ENCODE assay signal across 14 cellular contexts in the genomic region with DNA sequence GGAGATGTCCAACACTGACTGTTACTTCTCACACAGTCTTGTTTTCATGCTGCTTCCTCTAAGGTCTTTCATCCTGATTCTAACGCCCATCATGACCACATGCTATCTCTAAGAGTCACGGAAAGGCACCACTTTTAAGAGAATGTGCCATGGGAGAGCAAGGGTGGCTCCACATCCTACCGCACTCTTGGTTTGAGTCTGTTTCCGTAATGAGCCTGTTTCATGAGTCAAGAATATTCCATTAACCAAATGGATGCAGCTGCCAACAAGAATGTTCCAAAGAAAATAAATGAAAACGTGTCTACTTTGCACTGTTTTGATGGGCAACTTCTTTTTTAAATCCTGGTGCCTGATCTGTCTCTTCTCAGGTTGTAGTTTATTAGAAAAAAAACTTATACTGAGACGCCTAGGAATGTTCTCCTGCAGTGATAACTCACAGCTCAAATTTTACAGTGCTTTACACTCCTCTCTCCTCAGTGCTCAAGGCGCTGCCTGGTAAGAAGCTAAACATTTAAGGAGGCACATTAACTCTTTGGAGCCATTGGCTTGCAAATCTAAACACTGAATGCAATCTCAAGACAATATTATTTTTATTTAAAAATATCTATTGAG.
DNase-seq lines count a peak whose midpoint lies in the region; ATAC-seq and TF ChIP-seq lines count a peak whose summit lies in the region.
"Had no signal": no experiment of that assay in that cellular context is flagged by ENCODE, and none has a peak within 500 bp of the region (broad histone marks: within the 10 kb centered on the region; RNA-seq: fewer than 3 reads in every experiment).

No MANE protein-coding gene starts in this region.

- no peak overlapping the region for H2AFZ ChIP-seq in smooth muscle cell (ENCODE audit: low read depth)

- H3K4me2 ChIP-seq in smooth muscle cell: peak overlapping the region; percentile 37

- no peaks in the 10 kb centered on the region for H3K79me2 ChIP-seq in smooth muscle cell (ENCODE audit: low read depth)

- 33% methylated on average over 7 of the region's 7 CpGs for WGBS in smooth muscle cell (ENCODE audit: low lambda C conversion rate)

- peak; percentile 34 for DNase-seq in Daoy (ENCODE audit: low read depth)
- DNase-seq in astrocyte of the cerebellum (ENCODE audit: low read depth): peak; percentile 39
- DNase-seq in fibroblast of the aortic adventitia (ENCODE audit: low read depth): peak; percentile 40
- DNase-seq in smooth muscle cell (lab: John Stamatoyannopoulos, UW; ENCODE audit: unreplicated experiment): no peak
- DNase-seq in SKM-1 treated with dmso at 0.1 percent for 144 hours (lab: John Stamatoyannopoulos, UW; ENCODE audit: unreplicated experiment): no peak
- DNase-seq: COR-L47, EL, MM.1S, NCI-H1092 treated with DMSO at 0.1 percent for 48 hours, NCI-H2227 treated with DMSO at 0.1 percent for 48 hours, NCI-H524 had no signal

- no peaks in the 10 kb centered on the region for H3K9me3 ChIP-seq in smooth muscle cell (replicated peaks; ENCODE audit: low read depth)

- H3K27ac ChIP-seq in smooth muscle cell (ENCODE audit: low read depth): peak overlapping the region; percentile 68

- H3K4me3 ChIP-seq in astrocyte of the cerebellum (ENCODE audit: low read depth, low read length) (no peak overlapping the region), fibroblast of the aortic adventitia (ENCODE audit: low read depth, low read length) (no peak overlapping the region), smooth muscle cell (no peak overlapping the region)

- no peaks in the 10 kb centered on the region for H3K4me1 ChIP-seq in smooth muscle cell (ENCODE audit: low read depth)

- peaks cover 5% of the 10 kb centered on the region for H3F3A ChIP-seq in smooth muscle cell (ENCODE audit: low read depth)

- TF ChIP-seq CTCF in astrocyte of the cerebellum (IDR thresholded peaks at IDR 0.05; ENCODE audit: low read depth, low read length, missing control alignments) (no peak), fibroblast of the aortic adventitia (IDR thresholded peaks at IDR 0.05; ENCODE audit: insufficient read depth, low read length) (no peak), smooth muscle cell (IDR thresholded peaks at IDR 0.05; ENCODE audit: borderline replicate concordance, insufficient read depth, poor library complexity, severe bottlenecking) (no peak)

- H4K20me1 ChIP-seq in smooth muscle cell (ENCODE audit: low read depth): no peaks in the 10 kb centered on the region

- ATAC-seq in HG03432 (IDR thresholded peaks at IDR 0.05; ENCODE audit: unreplicated experiment): no peak
- no peak for ATAC-seq in GM19023 (IDR thresholded peaks at IDR 0.05; ENCODE audit: unreplicated experiment)
- ATAC-seq in GM21825 (IDR thresholded peaks at IDR 0.05; ENCODE audit: unreplicated experiment): no peak

- no peaks in the 10 kb centered on the region for H3K36me3 ChIP-seq in smooth muscle cell (ENCODE audit: low read depth)

- no peak overlapping the region for H3K9ac ChIP-seq in smooth muscle cell (ENCODE audit: low read depth)

- H3K27me3 ChIP-seq in smooth muscle cell (ENCODE audit: low read depth): no peaks in the 10 kb centered on the region

- in situ Hi-C loops in astrocyte of the cerebellum (cut with HindIII; ENCODE audit: low sequenced_read_pairs): no loop called here

Comparison
In these comparisons a context has a peak if more than half of its experiments do, and no peak if none do; other contexts are left out.
1. DNase-seq: peak in Daoy (single experiment), astrocyte of the cerebellum (single experiment) and fibroblast of the aortic adventitia (single experiment); none in smooth muscle cell (single experiment) and SKM-1 treated with dmso at 0.1 percent for 144 hours (single experiment).